Comparison of ENCODE assay signal across 12 cellular contexts in the genomic region with DNA sequence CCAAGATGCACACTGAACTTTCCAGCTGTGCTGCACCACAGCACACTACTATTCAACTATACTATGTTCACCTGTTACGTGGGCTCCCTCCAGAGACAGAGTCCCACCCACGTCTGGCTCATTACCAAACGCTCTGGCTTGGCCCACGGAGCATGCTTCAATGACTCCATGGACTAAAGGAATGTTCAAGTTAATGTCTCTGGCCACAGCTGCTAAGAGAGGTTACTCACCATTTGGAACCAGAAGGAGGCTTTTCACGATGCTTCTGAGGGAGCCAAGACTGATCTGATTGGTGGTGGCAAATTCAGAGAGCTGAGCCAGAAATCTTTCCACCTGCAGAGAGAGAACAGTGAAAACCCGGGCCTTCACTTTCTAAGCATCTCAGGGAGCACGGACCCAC. TPM values are rescaled to one million over a fixed set of nuclear protein-coding genes. Genes with fewer than 3 reads are reported as not detected.
A peak's percentile ranks its signal among the peaks of the same experiment; 100 is the strongest.
DNase-seq lines count a peak whose midpoint lies in the region; ATAC-seq and TF ChIP-seq lines count a peak whose summit lies in the region.
"Had no signal": no experiment of that assay in that cellular context is flagged by ENCODE, and none has a peak within 500 bp of the region (broad histone marks: within the 10 kb centered on the region; RNA-seq: fewer than 3 reads in every experiment).

No MANE protein-coding gene starts in this region.

- no peak for TF ChIP-seq CTCF in testis (IDR thresholded peaks at IDR 0.05)

- H3K27ac ChIP-seq in testis: no peak overlapping the region
- H3K27ac ChIP-seq: neutrophil, uterus had no signal

- no peaks in the 10 kb centered on the region for H3K36me3 ChIP-seq in testis (ENCODE audit: low read depth, missing control alignments)
- H3K36me3 ChIP-seq: uterus had no signal

- WGBS in testis, 2 donors: 50 to 62% methylated on average over 6 to 7 of the region's 7 CpGs

- H3K27me3 ChIP-seq in testis: no peaks in the 10 kb centered on the region
- H3K27me3 ChIP-seq: neutrophil, uterus had no signal

- DNase-seq in DMS79 treated with DMSO at 0.1 percent for 48 hours (lab: John Stamatoyannopoulos, UW) (peak; percentile 15), NCI-H226 (peak; percentile 81), fibroblast of gingiva (ENCODE audit: low read depth) (peak; percentile 42), posterior vena cava (ENCODE audit: low spot score) (peak; percentile 82), NCI-H1694 treated with DMSO at 0.1 percent for 48 hours (lab: John Stamatoyannopoulos, UW) (no peak), testis (no peak)
- DNase-seq: cerebellar nuclear complex, NCI-H446 treated with DMSO at 0.1 percent for 48 hours had no signal

- intact Hi-C loops in posterior vena cava (cut with DNase I): no loop called here
- intact Hi-C loops in testis (cut with DNase I; ENCODE audit: low total_unique reads): no loop called here

- no peaks in the 10 kb centered on the region for H3K9me3 ChIP-seq in testis
- H3K9me3 ChIP-seq: neutrophil, uterus had no signal

- H3K4me3 ChIP-seq in testis: no peak overlapping the region
- H3K4me3 ChIP-seq: uterus had no signal

- no peak for TF ChIP-seq POLR2A in GM18505 (IDR thresholded peaks at IDR 0.05; ENCODE audit: borderline replicate concordance, extremely low read depth, insufficient read depth, insufficient read length)
- no peak for TF ChIP-seq POLR2A in testis (IDR thresholded peaks at IDR 0.05)

- H3K4me1 ChIP-seq in testis: peaks cover 4% of the 10 kb centered on the region
- H3K4me1 ChIP-seq: uterus had no signal

- ATAC-seq in GM18505 (IDR thresholded peaks at IDR 0.05; ENCODE audit: unreplicated experiment): no peak
- ATAC-seq in GM18858 (IDR thresholded peaks at IDR 0.05; ENCODE audit: unreplicated experiment): no peak

RNA-seq across cellular contexts. Expression of gene COMMD7, which starts 15.6 kb away (rescaled TPM):
- total RNA-seq in posterior vena cava: 10 to 100 TPM; 38.9 to 43.2 TPM
- 10 to 100 TPM; 18.0 to 21.8 TPM for total RNA-seq in testis
- 26.0 TPM for polyA plus RNA-seq in testis (ENCODE audit: insufficient read depth, low read depth, low replicate concordance)

RNA-seq across cellular contexts. Expression of gene DNMT3B, which starts 34.5 kb away (rescaled TPM):
- total RNA-seq in posterior vena cava (under 1 TPM; 0.38 to 0.56 TPM), testis (10 to 100 TPM; 20.6 to 22.0 TPM)
- polyA plus RNA-seq in testis (ENCODE audit: insufficient read depth, low read depth, low replicate concordance): 8.1 TPM

RNA-seq across cellular contexts. Expression of gene C20orf203, which starts 53.9 kb away (rescaled TPM):
- total RNA-seq in posterior vena cava: under 1 TPM in 1 of 2 donors, not detected in 1; 0.05 TPM
- total RNA-seq in testis: under 1 TPM; 0.47 to 0.74 TPM
- 0.16 TPM for polyA plus RNA-seq in testis (ENCODE audit: insufficient read depth, low read depth, low replicate concordance)

Comparison
In these comparisons a context has a peak if more than half of its experiments do, and no peak if none do; other contexts are left out.
1. DNase-seq: peak in DMS79 treated with DMSO at 0.1 percent for 48 hours (single experiment), NCI-H226 (single experiment), fibroblast of gingiva (single experiment) and posterior vena cava (single experiment); none in NCI-H1694 treated with DMSO at 0.1 percent for 48 hours (single experiment) and testis (single experiment).
2. RNA of gene DNMT3B, which starts 34.5 kb away (total RNA-seq): 20.6 to 22.0 TPM in testis; 0.38 to 0.56 TPM in posterior vena cava; every median in the first group is over 10 times any median in the second.